Comparison of ENCODE assay signal across 8 cellular contexts in genomic region chr6:26556263-26557070, GRCh38. TPM values are rescaled to one million over a fixed set of nuclear protein-coding genes. Genes with fewer than 3 reads are reported as not detected.
A peak's percentile ranks its signal among the peaks of the same experiment; 100 is the strongest.
DNase-seq lines count a peak whose midpoint lies in the region; ATAC-seq lines count a peak whose summit lies in the region.

No MANE protein-coding gene starts in this region.

- peak; percentile 53 for DNase-seq in activated T-cell treated with anti-CD3 and anti-CD28 coated beads for 24 hours (ENCODE audit: low read depth)
- DNase-seq in activated T-cell treated with anti-CD3 and anti-CD28 coated beads, Interleukin-2, amount 50 U/mL, for 1 hour, result no peak
- peak; percentile 63 for DNase-seq in NCI-H2171 (lab: John Stamatoyannopoulos, UW)
- peak; percentile 61 for DNase-seq in activated CD8-positive, alpha-beta T cell treated with anti-CD3 and anti-CD28 coated beads, Interleukin-2, amount 10 ng/mL, durations not matched to agents 7 days and 5 days
- peak; percentile 58 for DNase-seq in left ventricle myocardium superior
- peak; percentile 78 for DNase-seq in stimulated activated CD8-positive, alpha-beta memory T cell treated with anti-CD3 and anti-CD28 coated beads, Interleukin-4, amount 100 ng/mL, for 48 hours
- DNase-seq in NCI-H2107 treated with DMSO at 0.1 percent for 48 hours (lab: John Stamatoyannopoulos, UW; ENCODE audit: unreplicated experiment), result no peak

- intact Hi-C loops in left ventricle myocardium superior (cut with micrococcal nuclease), result no loop called here

- H3K9me3 Mint-ChIP-seq in activated CD8-positive, alpha-beta T cell treated with anti-CD3 and anti-CD28 coated beads, Interleukin-2, amount 10 ng/mL, durations not matched to agents 7 days and 5 days (ENCODE audit: insufficient read depth), result no peaks in the 10 kb centered on the region

- POLR2A ChIA-PET in activated CD8-positive, alpha-beta T cell treated with anti-CD3 and anti-CD28 coated beads, Interleukin-2, amount 10 ng/mL, durations not matched to agents 7 days and 5 days (lab: Charles Lee), result interaction anchor here (0.6 kb wide), 1 partner anchor 12 kb away, joined by 4 read pairs; no protein-coding TSS in a partner anchor

- CTCF ChIA-PET in activated CD8-positive, alpha-beta T cell treated with anti-CD3 and anti-CD28 coated beads, Interleukin-2, amount 10 ng/mL, durations not matched to agents 7 days and 5 days (lab: Charles Lee), result interaction anchor here (0.9 to 1.4 kb wide), 8 partner anchors 12 to 234 kb away, joined by 3 to 7 read pairs (median 4); partner anchors contain the start of gene HMGN4

- peak overlapping the region; percentile 46 for H3K4me3 Mint-ChIP-seq in activated CD8-positive, alpha-beta T cell treated with anti-CD3 and anti-CD28 coated beads, Interleukin-2, amount 10 ng/mL, durations not matched to agents 7 days and 5 days

- no peak for ATAC-seq in activated CD8-positive, alpha-beta T cell treated with anti-CD3 and anti-CD28 coated beads, Interleukin-2, amount 10 ng/mL, durations not matched to agents 7 days and 5 days
- ATAC-seq in left ventricle myocardium superior, result peak; percentile 12
- ATAC-seq in HG03039 (IDR thresholded peaks at IDR 0.05; ENCODE audit: unreplicated experiment), result no peak

- no peak overlapping the region for H3K27ac Mint-ChIP-seq in activated CD8-positive, alpha-beta T cell treated with anti-CD3 and anti-CD28 coated beads, Interleukin-2, amount 10 ng/mL, durations not matched to agents 7 days and 5 days

- H3K36me3 Mint-ChIP-seq in activated CD8-positive, alpha-beta T cell treated with anti-CD3 and anti-CD28 coated beads, Interleukin-2, amount 10 ng/mL, durations not matched to agents 7 days and 5 days (ENCODE audit: low read depth), result no peaks in the 10 kb centered on the region

- H3K4me1 Mint-ChIP-seq in activated CD8-positive, alpha-beta T cell treated with anti-CD3 and anti-CD28 coated beads, Interleukin-2, amount 10 ng/mL, durations not matched to agents 7 days and 5 days (ENCODE audit: low read depth), result peaks cover 18% of the 10 kb centered on the region

- H3K27me3 Mint-ChIP-seq in activated CD8-positive, alpha-beta T cell treated with anti-CD3 and anti-CD28 coated beads, Interleukin-2, amount 10 ng/mL, durations not matched to agents 7 days and 5 days (ENCODE audit: low read depth), result no peaks in the 10 kb centered on the region

RNA-seq across cellular contexts. Expression of gene HMGN4, which starts 18.3 kb away (rescaled TPM):
- 10 to 100 TPM; 80.8 to 84.9 TPM for total RNA-seq in activated CD8-positive, alpha-beta T cell treated with anti-CD3 and anti-CD28 coated beads, Interleukin-2, amount 10 ng/mL, durations not matched to agents 7 days and 5 days
- 25.3 TPM for total RNA-seq in left ventricle myocardium superior

RNA-seq across cellular contexts. Expression of gene ABT1, which starts 40.3 kb away (rescaled TPM):
- total RNA-seq in activated CD8-positive, alpha-beta T cell treated with anti-CD3 and anti-CD28 coated beads, Interleukin-2, amount 10 ng/mL, durations not matched to agents 7 days and 5 days, result 10 to 100 TPM; 25.0 to 25.3 TPM
- 9.0 TPM for total RNA-seq in left ventricle myocardium superior

RNA-seq across cellular contexts. Expression of gene BTN1A1, which starts 56.4 kb away (rescaled TPM):
- total RNA-seq in activated CD8-positive, alpha-beta T cell treated with anti-CD3 and anti-CD28 coated beads, Interleukin-2, amount 10 ng/mL, durations not matched to agents 7 days and 5 days, result not detected
- total RNA-seq in left ventricle myocardium superior, result not detected

Comparison
In these comparisons a context has a peak if more than half of its experiments do, and no peak if none do; other contexts are left out.
1. DNase-seq: peak in activated T-cell treated with anti-CD3 and anti-CD28 coated beads for 24 hours (single experiment), NCI-H2171 (single experiment), activated CD8-positive, alpha-beta T cell treated with anti-CD3 and anti-CD28 coated beads, Interleukin-2, amount 10 ng/mL, durations not matched to agents 7 days and 5 days (single experiment), left ventricle myocardium superior (single experiment) and stimulated activated CD8-positive, alpha-beta memory T cell treated with anti-CD3 and anti-CD28 coated beads, Interleukin-4, amount 100 ng/mL, for 48 hours (single experiment); none in activated T-cell treated with anti-CD3 and anti-CD28 coated beads, Interleukin-2, amount 50 U/mL, for 1 hour (single experiment) and NCI-H2107 treated with DMSO at 0.1 percent for 48 hours (single experiment).